In genomic region chr1:41323243-41323642, GRCh38 we compare ENCODE assay signal across 12 cellular contexts.
"Had no signal": no experiment of that assay in that cellular context is flagged by ENCODE, and none has a peak within 500 bp of the region (broad histone marks: within the 10 kb centered on the region; RNA-seq: fewer than 3 reads in every experiment).

No MANE protein-coding gene starts in this region.

- DNase-seq: cortex of kidney; effector CD4-positive, alpha-beta T cell; natural killer cell; stimulated activated naive B cell treated with anti-CD40 and anti-IgM and Interleukin-4, amounts not matched to agents 10 μg/mL and 1 μg/mL and 100 μg/mL, for 72 hours; tibial artery had no signal

- H3K9me3 ChIP-seq: body of pancreas, gastrocnemius medialis, heart right ventricle, neutrophil, tibial artery, vagina had no signal

- H3K27ac ChIP-seq: body of pancreas, gastrocnemius medialis, heart right ventricle, neutrophil, tibial artery, vagina, VCaP had no signal

- H3K4me1 ChIP-seq: vagina had no signal

- H3K27me3 ChIP-seq: body of pancreas, gastrocnemius medialis, heart right ventricle, tibial artery, vagina had no signal

- H3K4me3 ChIP-seq: body of pancreas, gastrocnemius medialis, heart right ventricle, skin epidermis, tibial artery, vagina had no signal

- ATAC-seq: body of pancreas had no signal

- H3K36me3 ChIP-seq: gastrocnemius medialis, heart right ventricle, neutrophil, tibial artery, vagina had no signal
